In genomic region chr11:121895919-121896318, GRCh38 we compare ENCODE assay signal across 1 cellular context.
TF ChIP-seq lines count a peak whose summit lies in the region.

No MANE protein-coding gene starts in this region.

TF ChIP-seq in IMR-90, 13 proteins besides CTCF, POLR2A, EP300 and RAD21 (continued from another document):
- TF ChIP-seq FOS (IDR thresholded peaks at IDR 0.05; ENCODE audit: low read depth, low read length) (no peak), NFE2L2 (IDR thresholded peaks at IDR 0.05; ENCODE audit: low read depth, low read length) (no peak), CEBPB (IDR thresholded peaks at IDR 0.05; ENCODE audit: low read depth, low read length) (no peak), BHLHE40 (IDR thresholded peaks at IDR 0.05; ENCODE audit: low read depth, low read length) (no peak), RCOR1 (IDR thresholded peaks at IDR 0.05; ENCODE audit: insufficient replicate concordance, low read length) (no peak), MAFK (IDR thresholded peaks at IDR 0.05; ENCODE audit: low read depth, low read length) (no peak), MAZ (IDR thresholded peaks at IDR 0.05; ENCODE audit: borderline replicate concordance, low read depth, low read length) (no peak), MXI1 (IDR thresholded peaks at IDR 0.05; ENCODE audit: borderline replicate concordance, low read depth, low read length) (no peak)
- TF ChIP-seq, protein P1, sequence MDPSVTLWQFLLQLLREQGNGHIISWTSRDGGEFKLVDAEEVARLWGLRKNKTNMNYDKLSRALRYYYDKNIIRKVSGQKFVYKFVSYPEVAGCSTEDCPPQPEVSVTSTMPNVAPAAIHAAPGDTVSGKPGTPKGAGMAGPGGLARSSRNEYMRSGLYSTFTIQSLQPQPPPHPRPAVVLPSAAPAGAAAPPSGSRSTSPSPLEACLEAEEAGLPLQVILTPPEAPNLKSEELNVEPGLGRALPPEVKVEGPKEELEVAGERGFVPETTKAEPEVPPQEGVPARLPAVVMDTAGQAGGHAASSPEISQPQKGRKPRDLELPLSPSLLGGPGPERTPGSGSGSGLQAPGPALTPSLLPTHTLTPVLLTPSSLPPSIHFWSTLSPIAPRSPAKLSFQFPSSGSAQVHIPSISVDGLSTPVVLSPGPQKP (IDR thresholded peaks at IDR 0.05; ENCODE audit: borderline replicate concordance, low read depth, low read length): no peak
